20 cellular contexts compared by ENCODE assay signal in genomic region chr3:49626796-49627195, GRCh38. TPM values are rescaled to one million over a fixed set of nuclear protein-coding genes. Genes with fewer than 3 reads are reported as not detected.
DNase-seq lines count a peak whose midpoint lies in the region; ATAC-seq and TF ChIP-seq lines count a peak whose summit lies in the region.
"Had no signal": no experiment of that assay in that cellular context is flagged by ENCODE, and none has a peak within 500 bp of the region (broad histone marks: within the 10 kb centered on the region; RNA-seq: fewer than 3 reads in every experiment).

No MANE protein-coding gene starts in this region.

- H3K4me3 Mint-ChIP-seq in T-helper 17 cell = no peak overlapping the region
- H3K4me3 Mint-ChIP-seq: CD4-positive, alpha-beta T cell; CD8-positive, alpha-beta memory T cell; GM23338 had no signal

- DNase-seq in G401 (ENCODE audit: low spot score) (peak; percentile 86), caudate nucleus (lab: John Stamatoyannopoulos, UW) (peak in 1 of 61 donors; percentile 71), dorsolateral prefrontal cortex (peak in 3 of 10 donors; percentile 51 to 62 (median 57)), superior temporal gyrus (ENCODE audit: extremely low spot score) (peak; percentile 41), ACHN (no peak), NCI-H1092 (lab: John Stamatoyannopoulos, UW) (no peak), T-helper 17 cell (no peak), NCI-H524 (lab: John Stamatoyannopoulos, UW) (no peak)
- DNase-seq: AML-193; BE2C; CD4-positive, alpha-beta T cell; CD8-positive, alpha-beta memory T cell; DMS 273 treated with DMSO at 0.1 percent for 48 hours; DMS79; GF-D8; HCEC 1CT had no signal

- TF ChIP-seq CTCF in dorsolateral prefrontal cortex (IDR thresholded peaks at IDR 0.05 in 54 of 56, conservative IDR thresholded peaks at IDR 0.05 in 2 of 56; ENCODE audit: low read depth in 1 of 56, partially characterized antibody in 56 of 56) = no peak

- no peaks in the 10 kb centered on the region for H3K27me3 ChIP-seq in dorsolateral prefrontal cortex
- H3K27me3 ChIP-seq: BE2C; BLaER1 treated with 17β-estradiol and CSF1 and Interleukin-3, amounts not matched to agents 10 nM and 100 nM had no signal

- H3K4me3 ChIP-seq in dorsolateral prefrontal cortex = no peak overlapping the region
- H3K4me3 ChIP-seq: BLaER1 treated with 17β-estradiol and CSF1 and Interleukin-3, amounts not matched to agents 10 nM and 100 nM; GM23338 had no signal

- H3K27ac ChIP-seq in caudate nucleus (ENCODE audit: low read depth, low read length) = peak overlapping the region; percentile 90
- peak overlapping the region in 46 of 59 donors; percentile 8 to 89 (median 60) for H3K27ac ChIP-seq in dorsolateral prefrontal cortex
- H3K27ac ChIP-seq: 22Rv1; BLaER1 treated with 17β-estradiol and CSF1 and Interleukin-3, amounts not matched to agents 10 nM and 100 nM had no signal

- intact Hi-C loops in dorsolateral prefrontal cortex (cut with DNase I) = loop anchor here in 1 of 2 donors (1.0 kb wide), 1 partner anchor 25 kb away; no protein-coding TSS in a partner anchor

- no peaks in the 10 kb centered on the region for H3K4me1 Mint-ChIP-seq in T-helper 17 cell
- H3K4me1 Mint-ChIP-seq: CD14-positive monocyte, GM23338 had no signal

- ATAC-seq in T-helper 17 cell = no peak
- ATAC-seq: GM23338 had no signal

- H3K27me3 Mint-ChIP-seq in T-helper 17 cell = peaks cover 25% of the 10 kb centered on the region

- H3K9me3 ChIP-seq in T-helper 17 cell (ENCODE audit: control insufficient read depth, low read length, poor library complexity, severe bottlenecking) = no peaks in the 10 kb centered on the region
- H3K9me3 ChIP-seq: BE2C had no signal

- in situ Hi-C loops in G401 (cut with HindIII; ENCODE audit: low sequenced_read_pairs) (no loop called here), ACHN (cut with HindIII; ENCODE audit: low pct_ligation_motif_present, low pct_unique_long_range_greater_than_20kb, low sequenced_read_pairs) (no loop called here)

- no peak overlapping the region for H3K27ac Mint-ChIP-seq in T-helper 17 cell
- H3K27ac Mint-ChIP-seq: CD14-positive monocyte; CD4-positive, alpha-beta T cell; GM23338 had no signal

- peaks cover 6% of the 10 kb centered on the region for H3K36me3 Mint-ChIP-seq in T-helper 17 cell (ENCODE audit: low read depth)
- H3K36me3 Mint-ChIP-seq: CD14-positive monocyte had no signal

RNA-seq across cellular contexts. Expression of gene APEH, which starts 47.4 kb away (rescaled TPM):
- 261 and 301 TPM in 2 replicates for total RNA-seq in G401 (2014; rRNA removed; shearing (Covaris generic))
- total RNA-seq in dorsolateral prefrontal cortex = 100 to 1,000 TPM in 17 of 120 experiments, 10 to 100 TPM in 103; 53.0 to 121 (median 85.4) TPM
- total RNA-seq in T-helper 17 cell = 10 to 100 TPM; 61.2 to 71.0 TPM

Comparison
In these comparisons a context has a peak if more than half of its experiments do, and no peak if none do; other contexts are left out.
1. DNase-seq: peak in G401 (single experiment) and superior temporal gyrus (single experiment); none in ACHN (single experiment), NCI-H1092 (single experiment), T-helper 17 cell (0 of 3) and NCI-H524 (0 of 2).